Comparison of ENCODE assay signal across 8 cellular contexts in genomic region chr2:131104487-131105155, GRCh38. TPM values are rescaled to one million over a fixed set of nuclear protein-coding genes. Genes with fewer than 3 reads are reported as not detected.
A peak's percentile ranks its signal among the peaks of the same experiment; 100 is the strongest.
DNase-seq lines count a peak whose midpoint lies in the region; ATAC-seq and TF ChIP-seq lines count a peak whose summit lies in the region.

No MANE protein-coding gene starts in this region.

- DNase-seq in CD4-positive, alpha-beta T cell, result peak in 9 of 10 experiments; percentile 6 to 52 (median 28)
- DNase-seq in NCI-H526 (lab: John Stamatoyannopoulos, UW) (peak; percentile 75 to 93), endodermal cell (no peak), mucosa of gallbladder (ENCODE audit: low spot score) (peak; percentile 32)
- peak; percentile 51 for DNase-seq in activated CD8-positive, alpha-beta T cell treated with anti-CD3 and anti-CD28 coated beads, Interleukin-2, amount 10 ng/mL, durations not matched to agents 7 days and 5 days
- DNase-seq in stimulated activated naive CD8-positive, alpha-beta T cell treated with anti-CD3 and anti-CD28 coated beads, Interleukin-15, amount 100 ng/mL, for 72 hours, result peak in 1 of 2 donors; percentile 45

- peak overlapping the region; percentile 96 for H3K27ac ChIP-seq in CD4-positive, alpha-beta T cell (ENCODE audit: low read depth, low read length)
- H3K27ac ChIP-seq in endodermal cell (ENCODE audit: low read depth, low read length), result peak overlapping the region; percentile 66

- H3K36me3 ChIP-seq in endodermal cell (ENCODE audit: control insufficient read depth, insufficient read depth, low read length), result peaks cover 17% of the 10 kb centered on the region

- peaks cover 52% of the 10 kb centered on the region for H3K4me1 Mint-ChIP-seq in CD4-positive, alpha-beta T cell (ENCODE audit: low read depth)
- H3K4me1 Mint-ChIP-seq in activated CD8-positive, alpha-beta T cell treated with anti-CD3 and anti-CD28 coated beads, Interleukin-2, amount 10 ng/mL, durations not matched to agents 7 days and 5 days (ENCODE audit: low read depth), result peaks cover 46% of the 10 kb centered on the region
- peaks cover 24% of the 10 kb centered on the region for H3K4me1 Mint-ChIP-seq in endodermal cell
- H3K4me1 Mint-ChIP-seq in stimulated activated naive CD8-positive, alpha-beta T cell treated with anti-CD3 and anti-CD28 coated beads, Interleukin-15, amount 100 ng/mL, for 72 hours, result peaks cover 36% of the 10 kb centered on the region

- H3K27ac Mint-ChIP-seq in CD4-positive, alpha-beta T cell, result peak overlapping the region; percentile 98
- peak overlapping the region; percentile 89 for H3K27ac Mint-ChIP-seq in activated CD8-positive, alpha-beta T cell treated with anti-CD3 and anti-CD28 coated beads, Interleukin-2, amount 10 ng/mL, durations not matched to agents 7 days and 5 days
- H3K27ac Mint-ChIP-seq in endodermal cell, result peak overlapping the region; percentile 92
- peak overlapping the region; percentile 99 for H3K27ac Mint-ChIP-seq in stimulated activated naive CD8-positive, alpha-beta T cell treated with anti-CD3 and anti-CD28 coated beads, Interleukin-15, amount 100 ng/mL, for 72 hours

- H3K9me3 Mint-ChIP-seq in CD4-positive, alpha-beta T cell, result no peaks in the 10 kb centered on the region
- H3K9me3 Mint-ChIP-seq in activated CD8-positive, alpha-beta T cell treated with anti-CD3 and anti-CD28 coated beads, Interleukin-2, amount 10 ng/mL, durations not matched to agents 7 days and 5 days (ENCODE audit: insufficient read depth), result no peaks in the 10 kb centered on the region
- H3K9me3 Mint-ChIP-seq in endodermal cell, result no peaks in the 10 kb centered on the region
- H3K9me3 Mint-ChIP-seq in stimulated activated naive CD8-positive, alpha-beta T cell treated with anti-CD3 and anti-CD28 coated beads, Interleukin-15, amount 100 ng/mL, for 72 hours, result no peaks in the 10 kb centered on the region

- CTCF ChIA-PET in CD4-positive, alpha-beta T cell (lab: Charles Lee), result interaction anchor here (0.6 to 1.6 kb wide), 5 partner anchors 11 to 388 kb away, joined by 3 to 8 read pairs (median 4); partner anchors contain the start of genes FAM168B and MZT2A
- CTCF ChIA-PET in activated CD8-positive, alpha-beta T cell treated with anti-CD3 and anti-CD28 coated beads, Interleukin-2, amount 10 ng/mL, durations not matched to agents 7 days and 5 days (lab: Charles Lee), result interaction anchor here (0.7 to 3.0 kb wide), 4 partner anchors 10 to 772 kb away, joined by 3 to 15 read pairs (median 4); partner anchors contain the start of gene FAM168B

- POLR2A ChIA-PET in CD4-positive, alpha-beta T cell (lab: Charles Lee), result interaction anchor here (0.6 to 3.6 kb wide), 9 partner anchors 11 to 762 kb away, joined by 3 to 83 read pairs (median 3); partner anchors contain the start of genes FAM168B, IMP4 and PTPN18
- POLR2A ChIA-PET in activated CD8-positive, alpha-beta T cell treated with anti-CD3 and anti-CD28 coated beads, Interleukin-2, amount 10 ng/mL, durations not matched to agents 7 days and 5 days (lab: Charles Lee), result interaction anchor here (0.6 to 3.6 kb wide), 5 partner anchors 11 to 714 kb away, joined by 3 to 70 read pairs (median 3); partner anchors contain the start of gene FAM168B

- H3K9ac ChIP-seq in endodermal cell (ENCODE audit: extremely low read depth, low read length, poor library complexity, severe bottlenecking), result peak overlapping the region; percentile 85

- no peaks in the 10 kb centered on the region for H3K9me3 ChIP-seq in CD4-positive, alpha-beta T cell (ENCODE audit: control insufficient read depth, low read length)
- peaks cover 4% of the 10 kb centered on the region for H3K9me3 ChIP-seq in endodermal cell (ENCODE audit: control insufficient read depth, low read length)

- no peaks in the 10 kb centered on the region for H3K4me1 ChIP-seq in endodermal cell (ENCODE audit: control insufficient read depth, insufficient read depth, low read length)

- no peaks in the 10 kb centered on the region for H3K27me3 ChIP-seq in CD4-positive, alpha-beta T cell (ENCODE audit: control insufficient read depth, insufficient read depth, low read length)
- H3K27me3 ChIP-seq in endodermal cell (ENCODE audit: control insufficient read depth, insufficient read depth, low read length, poor library complexity, severe bottlenecking), result no peaks in the 10 kb centered on the region

- 11 to 14% methylated on average over 7 to 17 of the region's 20 CpGs for WGBS in endodermal cell (ENCODE audit: insufficient coverage in 1 of 2, insufficient read length in 1 of 2), 2 experiments

- H3K36me3 Mint-ChIP-seq in CD4-positive, alpha-beta T cell (ENCODE audit: low read depth), result peaks cover 28% of the 10 kb centered on the region
- peaks cover 10% of the 10 kb centered on the region for H3K36me3 Mint-ChIP-seq in activated CD8-positive, alpha-beta T cell treated with anti-CD3 and anti-CD28 coated beads, Interleukin-2, amount 10 ng/mL, durations not matched to agents 7 days and 5 days (ENCODE audit: low read depth)
- H3K36me3 Mint-ChIP-seq in endodermal cell (ENCODE audit: low read depth), result peaks cover 8% of the 10 kb centered on the region

- H3K27me3 Mint-ChIP-seq in CD4-positive, alpha-beta T cell, result no peaks in the 10 kb centered on the region
- H3K27me3 Mint-ChIP-seq in activated CD8-positive, alpha-beta T cell treated with anti-CD3 and anti-CD28 coated beads, Interleukin-2, amount 10 ng/mL, durations not matched to agents 7 days and 5 days (ENCODE audit: low read depth), result no peaks in the 10 kb centered on the region
- no peaks in the 10 kb centered on the region for H3K27me3 Mint-ChIP-seq in endodermal cell (ENCODE audit: insufficient read depth)
- no peaks in the 10 kb centered on the region for H3K27me3 Mint-ChIP-seq in stimulated activated naive CD8-positive, alpha-beta T cell treated with anti-CD3 and anti-CD28 coated beads, Interleukin-15, amount 100 ng/mL, for 72 hours

- peak; percentile 74 for ATAC-seq in CD4-positive, alpha-beta T cell (ENCODE audit: poor library complexity)
- ATAC-seq in GM19328 (IDR thresholded peaks at IDR 0.05; ENCODE audit: unreplicated experiment) (peak; percentile 51), HG03378 (IDR thresholded peaks at IDR 0.05; ENCODE audit: unreplicated experiment) (peak; percentile 55)
- ATAC-seq in activated CD8-positive, alpha-beta T cell treated with anti-CD3 and anti-CD28 coated beads, Interleukin-2, amount 10 ng/mL, durations not matched to agents 7 days and 5 days, result peak; percentile 74
- peak; percentile 80 for ATAC-seq in stimulated activated naive CD8-positive, alpha-beta T cell treated with anti-CD3 and anti-CD28 coated beads, Interleukin-15, amount 100 ng/mL, for 72 hours

- TF ChIP-seq CTCF in CD4-positive, alpha-beta T cell (IDR thresholded peaks at IDR 0.05), result peak; percentile 28
- no peak for TF ChIP-seq CTCF in endodermal cell (conservative IDR thresholded peaks at IDR 0.05)

- H3K4me3 Mint-ChIP-seq in CD4-positive, alpha-beta T cell, result peak overlapping the region; percentile 98
- H3K4me3 Mint-ChIP-seq in activated CD8-positive, alpha-beta T cell treated with anti-CD3 and anti-CD28 coated beads, Interleukin-2, amount 10 ng/mL, durations not matched to agents 7 days and 5 days, result peak overlapping the region; percentile 85
- H3K4me3 Mint-ChIP-seq in endodermal cell, result peak overlapping the region; percentile 83
- H3K4me3 Mint-ChIP-seq in stimulated activated naive CD8-positive, alpha-beta T cell treated with anti-CD3 and anti-CD28 coated beads, Interleukin-15, amount 100 ng/mL, for 72 hours, result peak overlapping the region; percentile 91 to 99

- H3K4me3 ChIP-seq in endodermal cell (ENCODE audit: low read length), result peak overlapping the region; percentile 98

- intact Hi-C loops in CD4-positive, alpha-beta T cell (cut with DNase I, micrococcal nuclease), result loop anchor here (1.0 to 10.0 kb wide), 7 partner anchors 10 to 1230 kb away; partner anchors contain the start of genes FAM168B (in 1 of the 2), IMP4 (in 1 of the 2) and MZT2A (in 1 of the 2)

RNA-seq across cellular contexts. Expression of gene PLEKHB2, which starts 0.5 kb away (rescaled TPM):
- 10 to 100 TPM; 66.9 to 71.7 TPM for total RNA-seq in CD4-positive, alpha-beta T cell
- 10 to 100 TPM; 62.0 to 64.5 TPM for total RNA-seq in activated CD8-positive, alpha-beta T cell treated with anti-CD3 and anti-CD28 coated beads, Interleukin-2, amount 10 ng/mL, durations not matched to agents 7 days and 5 days
- total RNA-seq in endodermal cell (10 to 100 TPM; 66.7 to 68.6 TPM), mucosa of gallbladder (71.4 TPM)
- polyA plus RNA-seq in endodermal cell (2013, experiment 1 of 2), result 60.2 TPM
- 62.9 TPM for polyA plus RNA-seq in endodermal cell (2013, experiment 2 of 2)

RNA-seq across cellular contexts. Expression of gene FAM168B, which starts 11.4 kb away (rescaled TPM):
- total RNA-seq in CD4-positive, alpha-beta T cell, result 10 to 100 TPM; 74.1 to 76.4 TPM
- 10 to 100 TPM; 50.8 to 51.8 TPM for total RNA-seq in activated CD8-positive, alpha-beta T cell treated with anti-CD3 and anti-CD28 coated beads, Interleukin-2, amount 10 ng/mL, durations not matched to agents 7 days and 5 days
- total RNA-seq in endodermal cell (10 to 100 TPM; 77.5 to 77.6 TPM), mucosa of gallbladder (90.5 TPM)
- polyA plus RNA-seq in endodermal cell (2013, experiment 1 of 2), result 115 TPM
- polyA plus RNA-seq in endodermal cell (2013, experiment 2 of 2), result 105 TPM
